10 cellular contexts compared by ENCODE assay signal in genomic region chr1:230306158-230306557, GRCh38.
A peak's percentile ranks its signal among the peaks of the same experiment; 100 is the strongest.
DNase-seq lines count a peak whose midpoint lies in the region; ATAC-seq and TF ChIP-seq lines count a peak whose summit lies in the region.
"Had no signal": no experiment of that assay in that cellular context is flagged by ENCODE, and none has a peak within 500 bp of the region (broad histone marks: within the 10 kb centered on the region; RNA-seq: fewer than 3 reads in every experiment).

No MANE protein-coding gene starts in this region.

- H3K4me3 ChIP-seq in GM06990 (replicated peaks; ENCODE audit: low read depth, low read length) = no peak overlapping the region
- no peak overlapping the region for H3K4me3 ChIP-seq in uterus
- H3K4me3 ChIP-seq: colonic mucosa had no signal

- H3K4me3 Mint-ChIP-seq in immature natural killer cell = no peak overlapping the region

- TF ChIP-seq POLR2A in uterus (IDR thresholded peaks at IDR 0.05) = no peak

- peak; percentile 36 for TF ChIP-seq CTCF in GM06990 (IDR thresholded peaks at IDR 0.05; ENCODE audit: insufficient read depth, low read length, poor library complexity, severe bottlenecking)
- no peak for TF ChIP-seq CTCF in uterus (IDR thresholded peaks at IDR 0.05)

- H3K9me3 ChIP-seq in uterus = no peaks in the 10 kb centered on the region
- H3K9me3 ChIP-seq: colonic mucosa had no signal

- peaks cover 0 to 3% (median 2%) of the 10 kb centered on the region in 3 donors for H3K27me3 Mint-ChIP-seq in immature natural killer cell (ENCODE audit: low read depth in 3 of 3)

- no peaks in the 10 kb centered on the region for H3K4me1 ChIP-seq in uterus
- H3K4me1 ChIP-seq: colonic mucosa had no signal

- H3K27me3 ChIP-seq in GM06990 (replicated peaks; ENCODE audit: control insufficient read depth, insufficient read depth, low read length) (no peaks in the 10 kb centered on the region), uterus (no peaks in the 10 kb centered on the region)
- H3K27me3 ChIP-seq: colonic mucosa had no signal

- ATAC-seq in GM18870 (IDR thresholded peaks at IDR 0.05; ENCODE audit: unreplicated experiment) (peak; percentile 63), HG03139 (IDR thresholded peaks at IDR 0.05; ENCODE audit: unreplicated experiment) (peak; percentile 72)

- H3K36me3 ChIP-seq in GM06990 (ENCODE audit: control insufficient read depth, insufficient read depth, low read length) (no peaks in the 10 kb centered on the region), uterus (no peaks in the 10 kb centered on the region)
- H3K36me3 ChIP-seq: colonic mucosa had no signal

- no peak overlapping the region for H3K27ac Mint-ChIP-seq in immature natural killer cell

- peaks cover 3 to 6% of the 10 kb centered on the region in 2 donors for H3K4me1 Mint-ChIP-seq in immature natural killer cell

- no peaks in the 10 kb centered on the region for H3K9me3 Mint-ChIP-seq in immature natural killer cell

- no peaks in the 10 kb centered on the region for H3K36me3 Mint-ChIP-seq in immature natural killer cell

- no peak for DNase-seq in GM06990 (ENCODE audit: extremely low read depth, insufficient read length)
- peak; percentile 27 for DNase-seq in activated naive CD4-positive, alpha-beta T cell treated with anti-CD3 and anti-CD28 coated beads, Interleukin-2, amount 50 U/mL, for 16 hours
- no peak for DNase-seq in NCI-H1048 (lab: John Stamatoyannopoulos, UW)
- DNase-seq in uterus = no peak
- no peak for DNase-seq in immature natural killer cell
- no peak for DNase-seq in glomerular visceral epithelial cell (ENCODE audit: extremely low spot score)
- DNase-seq: colonic mucosa, Right ventricle myocardium superior had no signal

- intact Hi-C loops in uterus (cut with DNase I; ENCODE audit: low total_unique reads) = no loop called here

- H3K27ac ChIP-seq in uterus = no peak overlapping the region
- H3K27ac ChIP-seq: colonic mucosa had no signal
